In genomic region chr1:180841460-180841859, GRCh38 we compare ENCODE assay signal across 28 cellular contexts.
DNase-seq lines count a peak whose midpoint lies in the region; ATAC-seq, FAIRE-seq and TF ChIP-seq lines count a peak whose summit lies in the region.
"Had no signal": no experiment of that assay in that cellular context is flagged by ENCODE, and none has a peak within 500 bp of the region (broad histone marks: within the 10 kb centered on the region; RNA-seq: fewer than 3 reads in every experiment).

No MANE protein-coding gene starts in this region.

- no peaks in the 10 kb centered on the region for H4K20me1 ChIP-seq in osteoblast (ENCODE audit: insufficient read depth, low read length)

- peaks cover 5% of the 10 kb centered on the region for H3K36me3 Mint-ChIP-seq in T-helper 17 cell (ENCODE audit: low read depth)

- H3K27me3 ChIP-seq in osteoblast (ENCODE audit: insufficient read depth, low read length), result no peaks in the 10 kb centered on the region
- no peaks in the 10 kb centered on the region for H3K27me3 ChIP-seq in esophagus squamous epithelium
- H3K27me3 ChIP-seq: cardiac muscle cell, colonic mucosa, foreskin keratinocyte, Peyer's patch, transverse colon had no signal

- H3K36me3 ChIP-seq in osteoblast (ENCODE audit: insufficient read depth, low read length) (no peaks in the 10 kb centered on the region), esophagus squamous epithelium (peaks cover 0 to 12% (median 0%) of the 10 kb centered on the region in 3 donors)
- H3K36me3 ChIP-seq: cardiac muscle cell, colonic mucosa, Peyer's patch, transverse colon had no signal

- ATAC-seq in T-helper 17 cell (no peak), GM21717 (IDR thresholded peaks at IDR 0.05; ENCODE audit: unreplicated experiment) (no peak)
- ATAC-seq: foreskin keratinocyte; naive thymus-derived CD4-positive, alpha-beta T cell had no signal

- H3K4me2 ChIP-seq in osteoblast (ENCODE audit: insufficient read depth, low read length), result peak overlapping the region; percentile 62

- intact Hi-C loops in esophagus squamous epithelium (cut with DNase I), result no loop called here

- TF ChIP-seq CTCF in fibroblast of mammary gland (conservative IDR thresholded peaks at IDR 0.05; ENCODE audit: control insufficient read depth, insufficient read depth, low read depth, low read length), result no peak
- TF ChIP-seq CTCF in osteoblast (IDR thresholded peaks at IDR 0.05; ENCODE audit: extremely low read depth, low read depth, low read length), result no peak
- TF ChIP-seq CTCF in esophagus squamous epithelium (IDR thresholded peaks at IDR 0.05), result no peak

- H3K9me3 ChIP-seq in T-helper 17 cell (ENCODE audit: control insufficient read depth, low read length, poor library complexity, severe bottlenecking) (peaks cover 2% of the 10 kb centered on the region), osteoblast (ENCODE audit: low read depth, low read length) (no peaks in the 10 kb centered on the region), esophagus squamous epithelium (no peaks in the 10 kb centered on the region)
- H3K9me3 ChIP-seq: colonic mucosa, Peyer's patch, transverse colon had no signal

- H3K4me1 Mint-ChIP-seq in T-helper 17 cell, result peaks cover 8% of the 10 kb centered on the region
- H3K4me1 Mint-ChIP-seq: IgD-negative memory B cell had no signal

- WGBS in esophagus squamous epithelium, 2 donors, result 73 to 76% methylated on average over 3 of the region's 3 CpGs

- no peaks in the 10 kb centered on the region for H3K79me2 ChIP-seq in osteoblast (ENCODE audit: insufficient read depth, low read length)

- no peak overlapping the region for H3K4me3 Mint-ChIP-seq in T-helper 17 cell
- H3K4me3 Mint-ChIP-seq: activated naive CD4-positive, alpha-beta T cell treated with anti-CD3 and anti-CD28 coated beads, Interleukin-2, amount 50 U/mL, for 24 hours; IgD-negative memory B cell; naive thymus-derived CD4-positive, alpha-beta T cell had no signal

- H3K27ac Mint-ChIP-seq in T-helper 17 cell, result peak overlapping the region; percentile 70
- H3K27ac Mint-ChIP-seq: activated naive CD4-positive, alpha-beta T cell treated with anti-CD3 and anti-CD28 coated beads, Interleukin-2, amount 50 U/mL, for 24 hours; activated T-helper 2 cell treated with anti-CD3 and anti-CD28 coated beads, Interferon-gamma antibody, Interleukin-2, Interleukin-4, amounts not matched to agents 10 μg/mL and 5 μg/mL and 100 μg/mL, durations not matched to agents 14 hours and 24 hours and 36 hours; IgD-negative memory B cell; naive thymus-derived CD4-positive, alpha-beta T cell had no signal

- TF ChIP-seq POLR2A in esophagus squamous epithelium (IDR thresholded peaks at IDR 0.05), result no peak

- H3K27ac ChIP-seq in osteoblast (ENCODE audit: low read depth, low read length) (peak overlapping the region; percentile 85), esophagus squamous epithelium (no peak overlapping the region)
- H3K27ac ChIP-seq: cardiac muscle cell, colonic mucosa, foreskin keratinocyte, Peyer's patch, transverse colon had no signal

- DNase-seq in T-helper 17 cell (no peak), fibroblast of mammary gland (ENCODE audit: low read depth) (peak; percentile 5), osteoblast (ENCODE audit: insufficient read length, low spot score, missing footprints) (no peak), esophagus squamous epithelium (lab: John Stamatoyannopoulos, UW) (no peak), NCI-H128 (lab: John Stamatoyannopoulos, UW; ENCODE audit: unreplicated experiment) (no peak)
- DNase-seq: activated CD4-positive, alpha-beta T cell treated with anti-CD3 and anti-CD28 coated beads for 48 hours; activated CD8-positive, alpha-beta memory T cell treated with anti-CD3 and anti-CD28 coated beads for 24 hours; activated T-cell treated with anti-CD3 and anti-CD28 coated beads for 4 hours; colonic mucosa; effector CD8-positive, alpha-beta T cell; foreskin keratinocyte; GDM1; kidney; naive thymus-derived CD4-positive, alpha-beta T cell; NCI-H1048; NCI-H187; NCI-H526; occipital lobe; Peyer's patch; stimulated activated CD4-positive, alpha-beta T cell treated with anti-CD3 and anti-CD28 coated beads, Interleukin-15, amount 100 ng/mL, for 24 hours; stimulated activated CD4-positive, alpha-beta T cell treated with anti-CD3 and anti-CD28 coated beads, Interleukin-4, amount 100 ng/mL, for 4 hours; transverse colon had no signal

- peaks cover 17% of the 10 kb centered on the region for H3K4me1 ChIP-seq in osteoblast (ENCODE audit: insufficient read depth, low read length)
- no peaks in the 10 kb centered on the region for H3K4me1 ChIP-seq in esophagus squamous epithelium
- H3K4me1 ChIP-seq: colonic mucosa, foreskin keratinocyte, Peyer's patch, transverse colon had no signal

- H3K27me3 Mint-ChIP-seq in T-helper 17 cell, result no peaks in the 10 kb centered on the region
- H3K27me3 Mint-ChIP-seq: activated naive CD4-positive, alpha-beta T cell treated with anti-CD3 and anti-CD28 coated beads, Interleukin-2, amount 50 U/mL, for 24 hours; IgD-negative memory B cell; naive thymus-derived CD4-positive, alpha-beta T cell had no signal

- peak; percentile 15 for FAIRE-seq in G401.6 (lab: Jason Lieb, UNC)
- FAIRE-seq: kidney had no signal

- no peak overlapping the region for H2AFZ ChIP-seq in osteoblast (ENCODE audit: low read length)

- H3K4me3 ChIP-seq in fibroblast of mammary gland (ENCODE audit: control insufficient read depth, low read depth, low read length) (no peak overlapping the region), osteoblast (ENCODE audit: insufficient read depth, low read length) (no peak overlapping the region), esophagus squamous epithelium (no peak overlapping the region)
- H3K4me3 ChIP-seq: cardiac muscle cell, colonic mucosa, Peyer's patch, transverse colon had no signal
